ENCODE assay signal across 1 cellular context in genomic region chr1:61051455-61052392, GRCh38.
TF ChIP-seq lines count a peak whose summit lies in the region.

No MANE protein-coding gene starts in this region.

TF ChIP-seq in K562, 482 proteins besides CTCF, POLR2A, EP300 and RAD21 (continued from another document and continues in another):
- TF ChIP-seq ZNF740 (CRISPR knock-in tag; IDR thresholded peaks at IDR 0.05) (no peak), ZNF740 (tag; IDR thresholded peaks at IDR 0.05) (no peak), DNMT1 (IDR thresholded peaks at IDR 0.05) (no peak), NFYB (IDR thresholded peaks at IDR 0.05; ENCODE audit: extremely low read depth, insufficient read length) (no peak), USF1 (CRISPR knock-in tag; IDR thresholded peaks at IDR 0.05) (0 out of 2 replicates have a peak, but pooled peaks have one; percentile 15), MBD2 (IDR thresholded peaks at IDR 0.05; ENCODE audit: borderline replicate concordance, low read depth) (no peak), ID3 (CRISPR knock-in tag; IDR thresholded peaks at IDR 0.05) (no peak), ID3 (tag; IDR thresholded peaks at IDR 0.05) (0 out of 2 replicates have a peak, but pooled peaks have one; percentile 23), HMBOX1 (IDR thresholded peaks at IDR 0.05) (0 out of 2 replicates have a peak, but pooled peaks have one; percentile 15), JUN (IDR thresholded peaks at IDR 0.05; ENCODE audit: borderline replicate concordance, low read depth, low read length) (no peak), JUN (CRISPR knock-in tag; IDR thresholded peaks at IDR 0.05; ENCODE audit: borderline replicate concordance) (no peak), ZNF175 (CRISPR knock-in tag; IDR thresholded peaks at IDR 0.05; ENCODE audit: low read depth) (0 out of 2 replicates have a peak, but pooled peaks have one; percentile 11), KLF13 (tag; IDR thresholded peaks at IDR 0.05; ENCODE audit: borderline replicate concordance, low read depth) (no peak), FOXM1 (IDR thresholded peaks at IDR 0.05; ENCODE audit: low read depth) (no peak), FOXM1 (CRISPR knock-in tag; IDR thresholded peaks at IDR 0.05; ENCODE audit: low read depth) (no peak), MTF1 (CRISPR knock-in tag; IDR thresholded peaks at IDR 0.05; ENCODE audit: borderline replicate concordance) (no peak), KLF16 (IDR thresholded peaks at IDR 0.05) (no peak), ESRRA (IDR thresholded peaks at IDR 0.05; ENCODE audit: borderline replicate concordance, low read depth) (no peak), ZNF165 (CRISPR knock-in tag; IDR thresholded peaks at IDR 0.05; ENCODE audit: borderline replicate concordance) (no peak), KDM4B (IDR thresholded peaks at IDR 0.05; ENCODE audit: borderline replicate concordance in 2 of 2, low read depth in 1 of 2) (no peak), HINFP (tag; conservative IDR thresholded peaks at IDR 0.05; ENCODE audit: low read depth) (no peak), CTBP1 (IDR thresholded peaks at IDR 0.05; ENCODE audit: borderline replicate concordance) (peak; percentile 39; the same call in 1 of the 2 replicates), FOXJ3 (CRISPR knock-in tag; IDR thresholded peaks at IDR 0.05) (no peak), ELF4 (CRISPR knock-in tag; IDR thresholded peaks at IDR 0.05) (no peak), SNIP1 (IDR thresholded peaks at IDR 0.05; ENCODE audit: low read depth) (no peak), GTF2A2 (tag; IDR thresholded peaks at IDR 0.05) (no peak), MCM3 (IDR thresholded peaks at IDR 0.05) (no peak), ZFP30 (CRISPR knock-in tag; IDR thresholded peaks at IDR 0.05; ENCODE audit: borderline replicate concordance) (no peak), NR2C1 (IDR thresholded peaks at IDR 0.05) (no peak), NR2C1 (tag; IDR thresholded peaks at IDR 0.05) (0 out of 2 replicates have a peak, but pooled peaks have one; percentile 8), ZNF232 (CRISPR knock-in tag; IDR thresholded peaks at IDR 0.05) (no peak), RHOXF2B (CRISPR knock-in tag; conservative IDR thresholded peaks at IDR 0.05) (no peak), HMG20A (CRISPR knock-in tag; conservative IDR thresholded peaks at IDR 0.05) (no peak), CHD7 (IDR thresholded peaks at IDR 0.05; ENCODE audit: low read depth, low read length) (no peak), TFE3 (CRISPR knock-in tag; IDR thresholded peaks at IDR 0.05) (no peak), NUFIP1 (IDR thresholded peaks at IDR 0.05; ENCODE audit: partially characterized antibody) (no peak), NFE2L1 (tag; IDR thresholded peaks at IDR 0.05; ENCODE audit: borderline replicate concordance, low read depth) (no peak), ZBTB8A (IDR thresholded peaks at IDR 0.05; ENCODE audit: partially characterized antibody) (no peak), SNAPC5 (CRISPR knock-in tag; IDR thresholded peaks at IDR 0.05) (no peak), ELK1 (CRISPR knock-in tag; IDR thresholded peaks at IDR 0.05) (no peak), SREBF2 (CRISPR knock-in tag; IDR thresholded peaks at IDR 0.05) (no peak), TBP (optimal IDR thresholded peaks at IDR 0.05; ENCODE audit: low read depth, low read length) (no peak), ZBTB34 (CRISPR knock-in tag; IDR thresholded peaks at IDR 0.05) (no peak), L3MBTL2 (IDR thresholded peaks at IDR 0.05) (0 out of 2 replicates have a peak, but pooled peaks have one; percentile 13), POLR2G (IDR thresholded peaks at IDR 0.05; ENCODE audit: low read depth, low read length) (no peak), RAD51 (IDR thresholded peaks at IDR 0.05; ENCODE audit: borderline replicate concordance, low read depth) (no peak), MAFF (IDR thresholded peaks at IDR 0.05; ENCODE audit: low read length) (0 out of 2 replicates have a peak, but pooled peaks have one; percentile 4), EZH2 (IDR thresholded peaks at IDR 0.05; ENCODE audit: borderline replicate concordance, low read depth, low read length) (no peak)
